26 cellular contexts compared by ENCODE assay signal in the genomic region with DNA sequence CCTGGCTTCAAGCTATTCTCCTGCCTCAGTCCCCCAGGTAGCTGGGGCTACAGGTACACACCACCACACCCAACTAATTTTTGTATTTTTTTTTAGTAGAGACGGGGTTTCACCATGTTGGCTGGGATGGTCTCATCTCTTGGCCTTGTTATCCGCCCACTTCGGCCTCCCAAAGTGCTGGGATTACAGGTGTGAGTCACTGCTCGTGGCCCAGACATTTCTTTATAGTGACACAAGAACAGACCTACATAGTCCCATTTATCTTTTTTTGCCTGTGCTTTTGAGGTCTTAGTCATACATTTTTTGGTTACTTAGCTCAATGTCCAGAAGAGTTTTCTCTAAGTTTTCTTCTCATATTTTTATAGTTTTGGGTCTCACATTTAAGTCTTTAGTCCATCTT.
"Had no signal": no experiment of that assay in that cellular context is flagged by ENCODE, and none has a peak within 500 bp of the region (broad histone marks: within the 10 kb centered on the region; RNA-seq: fewer than 3 reads in every experiment).

No MANE protein-coding gene starts in this region.

- H3K27me3 ChIP-seq: ascending aorta, esophagus squamous epithelium, gastroesophageal sphincter, heart right ventricle had no signal

- H3K27ac ChIP-seq: ascending aorta, epithelial cell of prostate, esophagus squamous epithelium, gastroesophageal sphincter, heart right ventricle, WERI-Rb-1 had no signal

- H3K9me3 ChIP-seq: ascending aorta had no signal

- ATAC-seq: activated CD4-positive, CD25-positive, alpha-beta regulatory T cell treated with anti-CD3 and anti-CD28 coated beads, Interleukin-2, amount 50 U/mL, for 24 hours; activated CD8-positive, alpha-beta T cell treated with anti-CD3 and anti-CD28 coated beads for 36 hours; effector memory CD8-positive, alpha-beta T cell; gastroesophageal sphincter; heart right ventricle; T-helper 17 cell had no signal

- H3K4me3 ChIP-seq: ascending aorta, esophagus squamous epithelium, gastroesophageal sphincter, heart right ventricle had no signal

- H3K36me3 ChIP-seq: ascending aorta, esophagus squamous epithelium, gastroesophageal sphincter, heart right ventricle, WERI-Rb-1 had no signal

- H3K4me1 ChIP-seq: ascending aorta, esophagus squamous epithelium, gastroesophageal sphincter, heart right ventricle had no signal

- DNase-seq: activated B cell treated with CpG ODN at 0.5 μM for 24 hours; activated CD4-positive, alpha-beta T cell treated with anti-CD3 and anti-CD28 coated beads for 48 hours; activated CD4-positive, alpha-beta T cell treated with anti-CD3 and anti-CD28 coated beads, Interleukin-2, amount 50 U/mL, for 1 hour; activated CD4-positive, alpha-beta T cell treated with anti-CD3 and anti-CD28 coated beads, Interleukin-2, amount 50 U/mL, for 48 hours; activated CD8-positive, alpha-beta memory T cell treated with anti-CD3 and anti-CD28 coated beads for 24 hours; activated CD8-positive, alpha-beta T cell treated with anti-CD3 and anti-CD28 coated beads for 36 hours; activated effector memory CD4-positive, alpha-beta T cell treated with anti-CD3 and anti-CD28 coated beads, Interleukin-2, amount 50 U/mL, for 16 hours; activated naive CD4-positive, alpha-beta T cell treated with anti-CD3 and anti-CD28 coated beads for 36 hours; activated naive CD8-positive, alpha-beta T cell treated with anti-CD3 and anti-CD28 coated beads, Interleukin-2, amount 10 ng/mL, durations not matched to agents 7 days and 5 days; activated T-cell treated with anti-CD3 and anti-CD28 coated beads, Interleukin-2, amount 50 U/mL, for 48 hours; caudate nucleus; cortex of kidney; dermis blood vessel endothelial cell; effector CD4-positive, alpha-beta T cell; effector memory CD8-positive, alpha-beta T cell; esophagus squamous epithelium; foreskin melanocyte; heart right ventricle; T-helper 1 cell; T-helper 17 cell; T1000; WERI-Rb-1 had no signal
